Comparison of ENCODE assay signal across 1 cellular context in the genomic region with DNA sequence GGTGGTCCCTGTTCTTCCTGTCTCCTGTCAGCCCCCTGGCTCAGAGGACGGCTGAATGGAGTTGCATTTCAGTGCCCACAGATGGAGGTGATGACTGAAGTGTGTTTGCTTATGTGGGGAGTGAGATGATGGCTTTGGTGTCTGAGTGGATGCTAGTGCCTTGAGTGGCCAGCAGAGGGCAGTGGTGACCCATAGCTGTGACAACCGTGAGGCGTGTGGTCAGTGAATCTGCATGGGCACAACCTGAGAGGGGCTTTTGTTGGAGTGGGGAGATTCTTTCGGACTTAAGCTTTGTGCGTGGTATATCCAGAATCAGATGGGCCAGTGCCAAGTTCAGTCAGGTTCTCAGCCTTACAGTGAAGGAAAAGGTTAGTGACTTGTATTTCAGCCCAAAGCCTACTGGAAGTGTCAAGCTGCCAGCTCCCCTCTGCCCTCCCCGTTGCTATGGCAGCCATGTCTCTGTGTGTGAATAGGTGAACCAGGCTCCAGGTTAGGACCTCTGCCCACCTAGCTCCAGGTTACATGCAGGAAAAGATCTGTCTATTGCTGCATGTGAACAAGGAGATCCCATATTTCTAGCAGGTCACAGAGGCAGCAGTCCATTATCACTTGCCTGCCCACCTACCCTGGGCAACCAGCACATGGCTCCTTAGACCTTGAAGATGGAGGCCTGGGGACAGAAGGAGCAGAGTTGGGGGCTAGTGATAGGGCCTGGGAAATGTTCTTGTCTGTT.
TF ChIP-seq lines count a peak whose summit lies in the region.

No MANE protein-coding gene starts in this region.

TF ChIP-seq in Ishikawa, 13 proteins besides CTCF, POLR2A, EP300 and RAD21 (continued from another document):
- TF ChIP-seq TEAD4 (IDR thresholded peaks at IDR 0.05): no peak
- TF ChIP-seq FOXM1 (IDR thresholded peaks at IDR 0.05; ENCODE audit: borderline replicate concordance, low read depth): no peak
- TF ChIP-seq TAF1 (IDR thresholded peaks at IDR 0.05; ENCODE audit: low read depth): no peak
- no peak for TF ChIP-seq NFIC (IDR thresholded peaks at IDR 0.05)
- no peak for TF ChIP-seq CREB1 (IDR thresholded peaks at IDR 0.05; ENCODE audit: low read depth)
- TF ChIP-seq, protein P1, sequence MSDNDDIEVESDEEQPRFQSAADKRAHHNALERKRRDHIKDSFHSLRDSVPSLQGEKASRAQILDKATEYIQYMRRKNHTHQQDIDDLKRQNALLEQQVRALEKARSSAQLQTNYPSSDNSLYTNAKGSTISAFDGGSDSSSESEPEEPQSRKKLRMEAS (IDR thresholded peaks at IDR 0.05): no peak
TF ChIP-seq in Ishikawa: peak in this region for 0.
